ENCODE assay signal across 13 cellular contexts in genomic region chr9:109331353-109331752, GRCh38. TPM values are rescaled to one million over a fixed set of nuclear protein-coding genes. Genes with fewer than 3 reads are reported as not detected.
DNase-seq lines count a peak whose midpoint lies in the region; ATAC-seq and TF ChIP-seq lines count a peak whose summit lies in the region.
"Had no signal": no experiment of that assay in that cellular context is flagged by ENCODE, and none has a peak within 500 bp of the region (broad histone marks: within the 10 kb centered on the region; RNA-seq: fewer than 3 reads in every experiment).

No MANE protein-coding gene starts in this region.

- H3K4me3 ChIP-seq in mammary epithelial cell (replicated peaks in 1 of 3; ENCODE audit: insufficient read depth in 1 of 3, low read depth in 2 of 3, low read length in 3 of 3): no peak overlapping the region
- H3K4me3 ChIP-seq: K562 had no signal

- ATAC-seq in GM18858 (IDR thresholded peaks at IDR 0.05; ENCODE audit: unreplicated experiment): no peak
- no peak for ATAC-seq in GM21737 (IDR thresholded peaks at IDR 0.05; ENCODE audit: unreplicated experiment)
- ATAC-seq: K562; naive thymus-derived CD4-positive, alpha-beta T cell had no signal

- H2AFZ ChIP-seq in mammary epithelial cell (ENCODE audit: low read depth, low read length): peak overlapping the region; percentile 29

- H3K9ac ChIP-seq in mammary epithelial cell (ENCODE audit: insufficient read depth, low read length): peak overlapping the region; percentile 28

- CTCF ChIA-PET in mammary epithelial cell (lab: Charles Lee; ENCODE audit: low non-redundant PET): no interaction called here

- H3K27ac ChIP-seq in mammary epithelial cell (ENCODE audit: insufficient read depth, low read depth, low read length): peak overlapping the region; percentile 29

- H3K4me3 Mint-ChIP-seq in activated CD4-positive, alpha-beta T cell treated with anti-CD3 and anti-CD28 coated beads, Interleukin-2, amount 10 ng/mL, durations not matched to agents 24 days and 14 days: no peak overlapping the region
- H3K4me3 Mint-ChIP-seq: activated B cell treated with CpG ODN at 0.5 μM for 24 hours; activated naive CD4-positive, alpha-beta T cell treated with anti-CD3 and anti-CD28 coated beads, Interleukin-2, amount 10 ng/mL, durations not matched to agents 7 days and 5 days; naive thymus-derived CD4-positive, alpha-beta T cell had no signal

- no peaks in the 10 kb centered on the region for H3K9me3 ChIP-seq in mammary epithelial cell (replicated peaks; ENCODE audit: insufficient read depth, low read length)

- H3K27me3 ChIP-seq in mammary epithelial cell (ENCODE audit: insufficient read depth, low read length): no peaks in the 10 kb centered on the region

- H3K9me3 Mint-ChIP-seq in activated CD4-positive, alpha-beta T cell treated with anti-CD3 and anti-CD28 coated beads, Interleukin-2, amount 10 ng/mL, durations not matched to agents 24 days and 14 days: no peaks in the 10 kb centered on the region
- H3K9me3 Mint-ChIP-seq: activated B cell treated with CpG ODN at 0.5 μM for 24 hours; activated naive CD4-positive, alpha-beta T cell treated with anti-CD3 and anti-CD28 coated beads, Interleukin-2, amount 10 ng/mL, durations not matched to agents 7 days and 5 days had no signal

- in situ Hi-C loops in mammary epithelial cell (cut with MboI; ENCODE audit: low sequenced_read_pairs in 2 of 2): no loop called here

- H3K4me1 ChIP-seq in mammary epithelial cell (ENCODE audit: insufficient read depth, low read length): peaks cover 39% of the 10 kb centered on the region

- H3K27me3 Mint-ChIP-seq in activated CD4-positive, alpha-beta T cell treated with anti-CD3 and anti-CD28 coated beads, Interleukin-2, amount 10 ng/mL, durations not matched to agents 24 days and 14 days: peaks cover 25% of the 10 kb centered on the region

- intact Hi-C loops in mammary epithelial cell (cut with micrococcal nuclease): no loop called here
- intact Hi-C loops in activated CD4-positive, alpha-beta T cell treated with anti-CD3 and anti-CD28 coated beads, Interleukin-2, amount 10 ng/mL, durations not matched to agents 24 days and 14 days (cut with micrococcal nuclease): no loop called here

- H3K27ac Mint-ChIP-seq in activated CD4-positive, alpha-beta T cell treated with anti-CD3 and anti-CD28 coated beads, Interleukin-2, amount 10 ng/mL, durations not matched to agents 24 days and 14 days: no peak overlapping the region
- H3K27ac Mint-ChIP-seq: activated B cell treated with CpG ODN at 0.5 μM for 24 hours; activated naive CD4-positive, alpha-beta T cell treated with anti-CD3 and anti-CD28 coated beads, Interleukin-2, amount 10 ng/mL, durations not matched to agents 7 days and 5 days had no signal

- 0% methylated on average over 2 of the region's 5 CpGs for WGBS in mammary epithelial cell (ENCODE audit: low coverage, missing lambda C conversion rate)

- DNase-seq in M059J (ENCODE audit: low read depth) (peak; percentile 78), mammary epithelial cell (peak; percentile 93), kidney tubule cell (ENCODE audit: low spot score) (peak; percentile 41), stromal cell of bone marrow (ENCODE audit: low read depth) (peak; percentile 39)
- DNase-seq in activated T-cell treated with anti-CD3 and anti-CD28 coated beads, Interleukin-2, amount 50 U/mL, for 1 hour: no peak
- no peak for DNase-seq in activated CD4-positive, alpha-beta T cell treated with anti-CD3 and anti-CD28 coated beads, Interleukin-2, amount 10 ng/mL, durations not matched to agents 24 days and 14 days
- DNase-seq: activated B cell treated with CpG ODN at 0.5 μM for 24 hours; activated naive CD4-positive, alpha-beta T cell treated with anti-CD3 and anti-CD28 coated beads, Interleukin-2, amount 10 ng/mL, durations not matched to agents 7 days and 5 days; naive thymus-derived CD4-positive, alpha-beta T cell; NCI-H82 had no signal

- no peaks in the 10 kb centered on the region for H3K36me3 Mint-ChIP-seq in activated CD4-positive, alpha-beta T cell treated with anti-CD3 and anti-CD28 coated beads, Interleukin-2, amount 10 ng/mL, durations not matched to agents 24 days and 14 days (ENCODE audit: low read depth)
- H3K36me3 Mint-ChIP-seq: activated naive CD4-positive, alpha-beta T cell treated with anti-CD3 and anti-CD28 coated beads, Interleukin-2, amount 10 ng/mL, durations not matched to agents 7 days and 5 days; naive thymus-derived CD4-positive, alpha-beta T cell had no signal

- dilution Hi-C loops in mammary epithelial cell (cut with HindIII; ENCODE audit: low sequenced_read_pairs): no loop called here

- TF ChIP-seq CTCF in mammary epithelial cell (conservative IDR thresholded peaks at IDR 0.05 in 1 of 2, IDR thresholded peaks at IDR 0.05 in 1 of 2; ENCODE audit: extremely low read depth in 1 of 2, insufficient read depth in 1 of 2, low read depth in 1 of 2, low read length in 2 of 2): no peak

- H3K4me1 Mint-ChIP-seq in activated CD4-positive, alpha-beta T cell treated with anti-CD3 and anti-CD28 coated beads, Interleukin-2, amount 10 ng/mL, durations not matched to agents 24 days and 14 days: no peaks in the 10 kb centered on the region
- H3K4me1 Mint-ChIP-seq: activated B cell treated with CpG ODN at 0.5 μM for 24 hours; activated naive CD4-positive, alpha-beta T cell treated with anti-CD3 and anti-CD28 coated beads, Interleukin-2, amount 10 ng/mL, durations not matched to agents 7 days and 5 days; naive thymus-derived CD4-positive, alpha-beta T cell had no signal

- no peaks in the 10 kb centered on the region for H3K36me3 ChIP-seq in mammary epithelial cell (ENCODE audit: insufficient read depth, low read length)

- H3K79me2 ChIP-seq in mammary epithelial cell (ENCODE audit: insufficient read depth, low read length): no peaks in the 10 kb centered on the region

- H3K4me2 ChIP-seq in mammary epithelial cell (ENCODE audit: insufficient read depth, low read depth, low read length): peak overlapping the region; percentile 23

- no TSS peak for BruUV-seq in mammary epithelial cell (replicated peaks; lab: Mats Ljungman, UMichigan)

- no peaks in the 10 kb centered on the region for H4K20me1 ChIP-seq in mammary epithelial cell (ENCODE audit: insufficient read depth, low read length)

RNA-seq across cellular contexts. Expression of gene EPB41L4B, which starts 10.5 kb away (rescaled TPM):
- total RNA-seq in M059J (2014; rRNA removed; shearing (Covaris generic)): 4.7 and 6.5 TPM in 2 replicates
- total RNA-seq in mammary epithelial cell: 1 to 10 TPM; 3.5 to 4.8 TPM
- 3.3 TPM for polyA plus RNA-seq in mammary epithelial cell
- 4.2 TPM for polyA minus RNA-seq in mammary epithelial cell
- 1.2 and 1.5 TPM in 2 replicates for total RNA-seq in activated CD4-positive, alpha-beta T cell treated with anti-CD3 and anti-CD28 coated beads, Interleukin-2, amount 10 ng/mL, durations not matched to agents 24 days and 14 days
- polyA plus RNA-seq: naive thymus-derived CD4-positive, alpha-beta T cell had no signal

Comparison
In these comparisons a context has a peak if more than half of its experiments do, and no peak if none do; other contexts are left out.
1. DNase-seq: peak in M059J (single experiment), mammary epithelial cell (single experiment), kidney tubule cell (single experiment) and stromal cell of bone marrow (single experiment); none in activated T-cell treated with anti-CD3 and anti-CD28 coated beads, Interleukin-2, amount 50 U/mL, for 1 hour (single experiment) and activated CD4-positive, alpha-beta T cell treated with anti-CD3 and anti-CD28 coated beads, Interleukin-2, amount 10 ng/mL, durations not matched to agents 24 days and 14 days (single experiment).